Comparison of ENCODE assay signal across 9 cellular contexts in genomic region chr5:52727568-52727967, GRCh38.
DNase-seq lines count a peak whose midpoint lies in the region; ATAC-seq and TF ChIP-seq lines count a peak whose summit lies in the region.
"Had no signal": no experiment of that assay in that cellular context is flagged by ENCODE, and none has a peak within 500 bp of the region (broad histone marks: within the 10 kb centered on the region; RNA-seq: fewer than 3 reads in every experiment).

No MANE protein-coding gene starts in this region.

- H3K27me3 ChIP-seq in RWPE2 (ENCODE audit: insufficient read depth, poor library complexity, severe bottlenecking): no peaks in the 10 kb centered on the region

- no peaks in the 10 kb centered on the region for H3K36me3 Mint-ChIP-seq in nephron (ENCODE audit: low read depth)

- TF ChIP-seq CTCF in C4-2B (conservative IDR thresholded peaks at IDR 0.05) (peak; percentile 6; the same call in 1 of the 2 replicates), RWPE2 (IDR thresholded peaks at IDR 0.05; ENCODE audit: poor library complexity, severe bottlenecking) (no peak), nephron (IDR thresholded peaks at IDR 0.05; ENCODE audit: unreplicated experiment in 3 of 3) (no peak)

- no peak overlapping the region for H3K4me3 Mint-ChIP-seq in nephron

- H3K9me3 Mint-ChIP-seq in nephron: peaks cover 12% of the 10 kb centered on the region

- H3K4me1 Mint-ChIP-seq in nephron: peaks cover 16% of the 10 kb centered on the region

- H3K36me3 ChIP-seq in RWPE2 (ENCODE audit: low read depth): no peaks in the 10 kb centered on the region

- H3K27ac ChIP-seq in C4-2B (peak overlapping the region; percentile 71), RWPE2 (ENCODE audit: poor library complexity, severe bottlenecking) (peak overlapping the region; percentile 42)

- H3K9me3 ChIP-seq in RWPE2 (ENCODE audit: severe bottlenecking): no peaks in the 10 kb centered on the region

- H3K27me3 Mint-ChIP-seq in nephron (ENCODE audit: low read depth): no peaks in the 10 kb centered on the region

- ATAC-seq in RWPE2 (ENCODE audit: low read depth): peak; percentile 95
- no peak for ATAC-seq in GM19023 (IDR thresholded peaks at IDR 0.05; ENCODE audit: unreplicated experiment)
- no peak for ATAC-seq in GM18868 (IDR thresholded peaks at IDR 0.05; ENCODE audit: unreplicated experiment)
- ATAC-seq in HG03439 (IDR thresholded peaks at IDR 0.05; ENCODE audit: unreplicated experiment): no peak
- no peak for ATAC-seq in HG03280 (IDR thresholded peaks at IDR 0.05; ENCODE audit: unreplicated experiment)
- ATAC-seq: K562 had no signal

- H3K4me3 ChIP-seq in RWPE2 (ENCODE audit: severe bottlenecking): no peak overlapping the region
- H3K4me3 ChIP-seq: K562 had no signal

- peaks cover 29% of the 10 kb centered on the region for H3K4me1 ChIP-seq in RWPE2 (ENCODE audit: insufficient read depth, poor library complexity, severe bottlenecking)

- DNase-seq in RWPE2 (ENCODE audit: low spot score): peak; percentile 74
- DNase-seq in fibroblast of gingiva (ENCODE audit: low read depth): peak; percentile 53

- peak overlapping the region; percentile 43 to 74 (median 58) for H3K27ac Mint-ChIP-seq in nephron
